ENCODE assay signal across 19 cellular contexts in the genomic region with DNA sequence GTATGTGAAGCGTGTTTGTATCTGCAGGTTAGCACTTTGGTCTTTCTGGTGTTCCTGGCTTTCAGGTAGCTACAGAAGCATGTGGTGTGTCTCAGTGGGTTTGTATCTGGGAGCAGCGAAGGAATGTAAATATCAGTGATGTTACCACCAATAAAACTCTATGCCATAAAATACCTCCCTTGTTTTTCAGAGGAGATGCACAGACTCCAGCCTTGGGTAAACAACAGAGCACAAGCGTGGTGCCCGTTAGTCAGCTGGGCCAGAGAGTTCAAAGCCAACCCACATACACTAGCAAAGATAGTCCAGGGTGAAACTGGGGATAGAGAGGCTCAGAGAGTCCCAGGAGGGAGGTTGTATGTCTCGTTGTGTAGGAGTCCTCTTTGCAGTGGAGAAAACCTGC.
DNase-seq lines count a peak whose midpoint lies in the region; ATAC-seq, FAIRE-seq and TF ChIP-seq lines count a peak whose summit lies in the region.
"Had no signal": no experiment of that assay in that cellular context is flagged by ENCODE, and none has a peak within 500 bp of the region (broad histone marks: within the 10 kb centered on the region; RNA-seq: fewer than 3 reads in every experiment).

No MANE protein-coding gene starts in this region.

- no peaks in the 10 kb centered on the region for H3K9me2 ChIP-seq in GM23338 (ENCODE audit: insufficient read depth)

- no peaks in the 10 kb centered on the region for H3K27me3 ChIP-seq in GM23338 (ENCODE audit: insufficient read depth)
- H3K27me3 ChIP-seq in esophagus muscularis mucosa = peaks cover 0 to 5% (median 0%) of the 10 kb centered on the region in 4 donors
- H3K27me3 ChIP-seq in ovary = no peaks in the 10 kb centered on the region
- peaks cover 22% of the 10 kb centered on the region for H3K27me3 ChIP-seq in upper lobe of right lung
- H3K27me3 ChIP-seq: BE2C had no signal

- DNase-seq in GM23338 (ENCODE audit: low spot score) (no peak), LNCaP clone FGC (ENCODE audit: low read depth) (peak; percentile 92), esophagus muscularis mucosa (ENCODE audit: extremely low spot score) (peak; percentile 12), neural crest cell (ENCODE audit: low read depth, low spot score) (no peak), frontal cortex (ENCODE audit: low spot score in 2 of 2) (no peak), ovary (no peak), upper lobe of right lung (no peak)
- DNase-seq: BE2C, GDM1, KG1, NCI-H1105, NCI-H2029 treated with DMSO at 0.1 percent for 48 hours, NCI-H2171, NCI-H345, NCI-H524, PC-3, RPMI8226, SHP77 had no signal

- H3K4me3 ChIP-seq in GM23338 (no peak overlapping the region), LNCaP clone FGC (ENCODE audit: low read depth, low read length) (no peak overlapping the region), esophagus muscularis mucosa (no peak overlapping the region), ovary (no peak overlapping the region), upper lobe of right lung (no peak overlapping the region)

- no peaks in the 10 kb centered on the region; the same call in 2 of the 3 replicates for H3K9me3 Mint-ChIP-seq in GM23338
- H3K9me3 Mint-ChIP-seq in neural crest cell = peaks cover 3% of the 10 kb centered on the region

- H3K27ac Mint-ChIP-seq in GM23338 = 0 out of 2 replicates have a peak overlapping the region, but pooled peaks have one; percentile 27
- H3K27ac Mint-ChIP-seq in neural crest cell (ENCODE audit: unreplicated experiment) = peak overlapping the region; percentile 79

- no peaks in the 10 kb centered on the region for H3K79me2 ChIP-seq in GM23338 (replicated peaks; ENCODE audit: insufficient read depth)

- H3K27ac ChIP-seq in GM23338 (ENCODE audit: low read depth) = no peak overlapping the region
- no peak overlapping the region for H3K27ac ChIP-seq in esophagus muscularis mucosa (replicated peaks in 1 of 4)
- no peak overlapping the region for H3K27ac ChIP-seq in ovary
- no peak overlapping the region for H3K27ac ChIP-seq in upper lobe of right lung

- no peak for TF ChIP-seq EP300 in esophagus muscularis mucosa (IDR thresholded peaks at IDR 0.05)
- no peak for TF ChIP-seq EP300 in ovary (IDR thresholded peaks at IDR 0.05)

- no peaks in the 10 kb centered on the region for H4K20me1 ChIP-seq in GM23338 (replicated peaks; ENCODE audit: insufficient read depth)

- H3K4me3 Mint-ChIP-seq in GM23338 = no peak overlapping the region
- H3K4me3 Mint-ChIP-seq in neural crest cell = no peak overlapping the region

- 91% methylated on average over 5 of the region's 5 CpGs for WGBS in esophagus muscularis mucosa
- 31 to 44% (median 33%) methylated on average over 5 of the region's 5 CpGs for WGBS in ovary, 3 donors

- H3K4me1 ChIP-seq in GM23338 (ENCODE audit: insufficient read depth) (peaks cover 33% of the 10 kb centered on the region), esophagus muscularis mucosa (no peaks in the 10 kb centered on the region), ovary (ENCODE audit: insufficient read depth) (peaks cover 11% of the 10 kb centered on the region), upper lobe of right lung (no peaks in the 10 kb centered on the region)
- H3K4me1 ChIP-seq: BE2C had no signal

- H3K9me3 ChIP-seq in esophagus muscularis mucosa = no peaks in the 10 kb centered on the region
- no peaks in the 10 kb centered on the region for H3K9me3 ChIP-seq in ovary
- H3K9me3 ChIP-seq in upper lobe of right lung = no peaks in the 10 kb centered on the region
- H3K9me3 ChIP-seq: BE2C had no signal

- peak overlapping the region; percentile 34; the same call in 1 of the 2 replicates for H2AFZ ChIP-seq in GM23338

- TF ChIP-seq POLR2A in esophagus muscularis mucosa (IDR thresholded peaks at IDR 0.05; ENCODE audit: low read depth) (no peak), ovary (IDR thresholded peaks at IDR 0.05) (no peak)

- H3K36me3 Mint-ChIP-seq in GM23338 (ENCODE audit: low read depth) (no peaks in the 10 kb centered on the region; the same call in 2 of the 3 replicates), neural crest cell (ENCODE audit: low read depth) (peaks cover 5% of the 10 kb centered on the region)

- H3F3A ChIP-seq in GM23338 (replicated peaks; ENCODE audit: low read depth) = no peaks in the 10 kb centered on the region

- no peaks in the 10 kb centered on the region for H3K36me3 ChIP-seq in GM23338 (ENCODE audit: insufficient read depth)
- H3K36me3 ChIP-seq in esophagus muscularis mucosa = no peaks in the 10 kb centered on the region
- no peaks in the 10 kb centered on the region for H3K36me3 ChIP-seq in ovary
- no peaks in the 10 kb centered on the region for H3K36me3 ChIP-seq in upper lobe of right lung
- H3K36me3 ChIP-seq: BE2C had no signal

- H3K27me3 Mint-ChIP-seq in GM23338 (ENCODE audit: insufficient read depth, low read depth, poor library complexity) (peaks cover 19% of the 10 kb centered on the region), neural crest cell (ENCODE audit: low read depth) (no peaks in the 10 kb centered on the region)

- TF ChIP-seq CTCF in GM23338 (conservative IDR thresholded peaks at IDR 0.05; ENCODE audit: low read depth in 2 of 2) = no peak
- TF ChIP-seq CTCF in LNCaP clone FGC (IDR thresholded peaks at IDR 0.05; ENCODE audit: control insufficient read depth, extremely low read depth, insufficient read depth) = no peak
- TF ChIP-seq CTCF in esophagus muscularis mucosa (IDR thresholded peaks at IDR 0.05) = no peak
- no peak for TF ChIP-seq CTCF in neural crest cell (conservative IDR thresholded peaks at IDR 0.05)
- no peak for TF ChIP-seq CTCF in ovary (IDR thresholded peaks at IDR 0.05)
- TF ChIP-seq CTCF in upper lobe of right lung (IDR thresholded peaks at IDR 0.05) = no peak

- ATAC-seq in GM23338 (no peak), upper lobe of right lung (no peak)
- ATAC-seq: PC-3 had no signal

- intact Hi-C loops in esophagus muscularis mucosa (cut with DNase I) (no loop called here), ovary (cut with DNase I) (no loop called here), upper lobe of right lung (cut with DNase I) (no loop called here)

- FAIRE-seq in frontal cortex (lab: Jason Lieb, UNC) = no peak
- FAIRE-seq: H54 had no signal

- H3K4me2 ChIP-seq in GM23338 = no peak overlapping the region

- H3K4me1 Mint-ChIP-seq in GM23338 (peaks cover 62% of the 10 kb centered on the region), neural crest cell (peaks cover 37% of the 10 kb centered on the region)

TF ChIP-seq in GM23338, 12 proteins besides CTCF, POLR2A, EP300 and RAD21:
- TF ChIP-seq NANOG (IDR thresholded peaks at IDR 0.05; ENCODE audit: borderline replicate concordance) = no peak

Comparison
In these comparisons a context has a peak if more than half of its experiments do, and no peak if none do; other contexts are left out.
1. DNase-seq: peak in LNCaP clone FGC (single experiment) and esophagus muscularis mucosa (single experiment); none in GM23338 (single experiment), neural crest cell (single experiment), frontal cortex (0 of 2), ovary (0 of 5) and upper lobe of right lung (single experiment).